Comparison of ENCODE assay signal across 9 cellular contexts in the genomic region with DNA sequence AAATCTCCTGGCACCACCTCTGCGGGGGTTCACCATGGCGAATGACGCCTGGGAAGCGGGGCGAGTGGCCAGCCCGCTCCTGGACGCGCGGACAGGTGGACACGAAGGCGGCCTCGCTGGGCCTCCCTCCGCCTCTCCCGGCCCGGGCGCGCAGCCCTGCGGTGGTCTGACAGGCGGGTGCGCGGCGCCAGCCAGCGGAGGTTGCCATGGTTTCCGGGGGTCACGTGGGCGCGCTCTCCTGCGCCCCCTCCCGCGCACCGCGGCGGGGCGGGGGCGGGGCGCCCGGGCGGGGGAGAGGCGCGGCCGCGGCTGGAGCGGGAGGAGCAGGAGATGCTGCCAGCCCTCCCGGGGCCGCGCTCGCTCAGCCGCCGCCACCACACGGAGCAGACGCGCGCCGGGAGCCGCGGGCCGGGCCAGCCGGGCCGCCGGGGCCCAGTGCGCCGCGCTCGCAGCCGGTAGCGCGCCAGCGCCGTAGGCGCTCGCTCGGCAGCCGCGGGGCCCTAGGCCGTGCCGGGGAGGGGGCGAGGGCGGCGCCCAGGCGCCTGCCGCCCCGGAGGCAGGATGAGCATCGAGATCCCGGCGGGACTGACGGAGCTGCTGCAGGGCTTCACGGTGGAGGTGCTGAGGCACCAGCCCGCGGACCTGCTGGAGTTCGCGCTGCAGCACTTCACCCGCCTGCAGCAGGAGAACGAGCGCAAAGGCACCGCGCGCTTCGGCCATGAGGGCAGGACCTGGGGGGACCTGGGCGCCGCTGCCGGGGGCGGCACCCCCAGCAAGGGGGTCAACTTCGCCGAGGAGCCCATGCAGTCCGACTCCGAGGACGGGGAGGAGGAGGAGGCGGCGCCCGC. TPM values are rescaled to one million over a fixed set of nuclear protein-coding genes. Genes with fewer than 3 reads are reported as not detected.
DNase-seq lines count a peak whose midpoint lies in the region; ATAC-seq and TF ChIP-seq lines count a peak whose summit lies in the region.
"Had no signal": no experiment of that assay in that cellular context is flagged by ENCODE, and none has a peak within 500 bp of the region (broad histone marks: within the 10 kb centered on the region; RNA-seq: fewer than 3 reads in every experiment).

A gene (plus strand): TSS at position 359 of the 848 bp plus-strand sequence. CDS start 203 bp downstream, at position 562.

- peak within 1 kb of the TSS; percentile 48 to 77 (median 64) for H3K4me3 ChIP-seq in Peyer's patch

- H3K4me1 Mint-ChIP-seq in activated T-helper 1 cell treated with anti-CD3 and anti-CD28 coated beads, Interleukin-12 subunit alpha, Interleukin-12 subunit beta, Interleukin-2, Interleukin-4 antibody, amounts not matched to agents 30 ng/mL and 10 ng/mL and 1 ng/mL, durations not matched to agents 14 hours and 24 hours and 36 hours (ENCODE audit: low read depth) = peaks cover 13% of the 10 kb centered on the region
- peaks cover 11 to 17% (median 12%) of the 10 kb centered on the region in 3 donors for H3K4me1 Mint-ChIP-seq in naive B cell
- peaks cover 19% of the 10 kb centered on the region for H3K4me1 Mint-ChIP-seq in stimulated activated effector memory CD8-positive, alpha-beta T cell treated with anti-CD3 and anti-CD28 coated beads, Interleukin-12 subunit alpha, Interleukin-12 subunit beta, amount 100 ng/mL, for 72 hours

- intact Hi-C loops in activated T-helper 1 cell treated with anti-CD3 and anti-CD28 coated beads, Interleukin-12 subunit alpha, Interleukin-12 subunit beta, Interleukin-2, Interleukin-4 antibody, amounts not matched to agents 30 ng/mL and 10 ng/mL and 1 ng/mL, durations not matched to agents 14 hours and 24 hours and 36 hours (cut with micrococcal nuclease) = loop anchor here (5.0 kb wide), 3 partner anchors 123 to 252 kb away; a partner anchor contains a TSS

- ATAC-seq in GM21390 (IDR thresholded peaks at IDR 0.05; ENCODE audit: unreplicated experiment) = peak; percentile 84
- ATAC-seq in naive B cell (ENCODE audit: low read depth in 2 of 2) = peak; percentile 89
- peak; percentile 88 for ATAC-seq in stimulated activated effector memory CD8-positive, alpha-beta T cell treated with anti-CD3 and anti-CD28 coated beads, Interleukin-12 subunit alpha, Interleukin-12 subunit beta, amount 100 ng/mL, for 72 hours

- no peaks in the 10 kb centered on the region for H3K36me3 ChIP-seq in Peyer's patch

- H3K27ac Mint-ChIP-seq in activated T-helper 1 cell treated with anti-CD3 and anti-CD28 coated beads, Interleukin-12 subunit alpha, Interleukin-12 subunit beta, Interleukin-2, Interleukin-4 antibody, amounts not matched to agents 30 ng/mL and 10 ng/mL and 1 ng/mL, durations not matched to agents 14 hours and 24 hours and 36 hours = peak within 1 kb of the TSS; percentile 53
- H3K27ac Mint-ChIP-seq in naive B cell = peak within 1 kb of the TSS; percentile 26 to 89 (median 78)
- peak within 1 kb of the TSS; percentile 22 for H3K27ac Mint-ChIP-seq in stimulated activated effector memory CD8-positive, alpha-beta T cell treated with anti-CD3 and anti-CD28 coated beads, Interleukin-12 subunit alpha, Interleukin-12 subunit beta, amount 100 ng/mL, for 72 hours

- peak within 1 kb of the TSS; percentile 88 for H3K4me3 Mint-ChIP-seq in activated T-helper 1 cell treated with anti-CD3 and anti-CD28 coated beads, Interleukin-12 subunit alpha, Interleukin-12 subunit beta, Interleukin-2, Interleukin-4 antibody, amounts not matched to agents 30 ng/mL and 10 ng/mL and 1 ng/mL, durations not matched to agents 14 hours and 24 hours and 36 hours
- peak within 1 kb of the TSS; percentile 80 to 98 (median 92) for H3K4me3 Mint-ChIP-seq in naive B cell
- H3K4me3 Mint-ChIP-seq in stimulated activated effector memory CD8-positive, alpha-beta T cell treated with anti-CD3 and anti-CD28 coated beads, Interleukin-12 subunit alpha, Interleukin-12 subunit beta, amount 100 ng/mL, for 72 hours = peak within 1 kb of the TSS; percentile 80

- DNase-seq in COLO668 (lab: John Stamatoyannopoulos, UW; ENCODE audit: unreplicated experiment) (peak; percentile 68), HuH-7.5 (ENCODE audit: low spot score) (peak; percentile 86), Peyer's patch (peak; percentile 69 to 83 (median 72)), fibroblast of gingiva (ENCODE audit: low read depth) (peak; percentile 67), naive B cell (peak; percentile 71)
- peak; percentile 67 for DNase-seq in activated T-helper 1 cell treated with anti-CD3 and anti-CD28 coated beads, Interleukin-12 subunit alpha, Interleukin-12 subunit beta, Interleukin-2, Interleukin-4 antibody, amounts not matched to agents 30 ng/mL and 10 ng/mL and 1 ng/mL, durations not matched to agents 14 hours and 24 hours and 36 hours (ENCODE audit: low spot score)
- peak; percentile 40 to 82 for DNase-seq in stimulated activated effector memory CD8-positive, alpha-beta T cell treated with anti-CD3 and anti-CD28 coated beads, Interleukin-12 subunit alpha, Interleukin-12 subunit beta, amount 100 ng/mL, for 72 hours (ENCODE audit: low spot score in 2 of 2)

- peaks cover 0 to 20% (median 2%) of the 10 kb centered on the region in 4 donors for H3K4me1 ChIP-seq in Peyer's patch

- TF ChIP-seq CTCF in Peyer's patch (IDR thresholded peaks at IDR 0.05) = no peak

- TF ChIP-seq POLR2A in Peyer's patch (IDR thresholded peaks at IDR 0.05) = peak in 1 of 2 donors; percentile 15

- H3K27ac ChIP-seq in Peyer's patch = peak within 1 kb of the TSS; percentile 52 to 84 (median 68)
- H3K27ac ChIP-seq: epithelial cell of prostate had no signal

- H3K9me3 ChIP-seq in Peyer's patch = no peaks in the 10 kb centered on the region

- peaks cover 43% of the 10 kb centered on the region for H3K27me3 Mint-ChIP-seq in activated T-helper 1 cell treated with anti-CD3 and anti-CD28 coated beads, Interleukin-12 subunit alpha, Interleukin-12 subunit beta, Interleukin-2, Interleukin-4 antibody, amounts not matched to agents 30 ng/mL and 10 ng/mL and 1 ng/mL, durations not matched to agents 14 hours and 24 hours and 36 hours (ENCODE audit: insufficient read depth)
- H3K27me3 Mint-ChIP-seq in naive B cell = peaks cover 26 to 39% (median 36%) of the 10 kb centered on the region in 3 donors

- no peaks in the 10 kb centered on the region for H3K36me3 Mint-ChIP-seq in activated T-helper 1 cell treated with anti-CD3 and anti-CD28 coated beads, Interleukin-12 subunit alpha, Interleukin-12 subunit beta, Interleukin-2, Interleukin-4 antibody, amounts not matched to agents 30 ng/mL and 10 ng/mL and 1 ng/mL, durations not matched to agents 14 hours and 24 hours and 36 hours (ENCODE audit: low read depth)
- H3K36me3 Mint-ChIP-seq in naive B cell = peaks cover 0 to 4% of the 10 kb centered on the region in 2 donors
- no peaks in the 10 kb centered on the region for H3K36me3 Mint-ChIP-seq in stimulated activated effector memory CD8-positive, alpha-beta T cell treated with anti-CD3 and anti-CD28 coated beads, Interleukin-12 subunit alpha, Interleukin-12 subunit beta, amount 100 ng/mL, for 72 hours

- no peaks in the 10 kb centered on the region for H3K27me3 ChIP-seq in Peyer's patch

- H3K9me3 Mint-ChIP-seq in activated T-helper 1 cell treated with anti-CD3 and anti-CD28 coated beads, Interleukin-12 subunit alpha, Interleukin-12 subunit beta, Interleukin-2, Interleukin-4 antibody, amounts not matched to agents 30 ng/mL and 10 ng/mL and 1 ng/mL, durations not matched to agents 14 hours and 24 hours and 36 hours = no peaks in the 10 kb centered on the region
- H3K9me3 Mint-ChIP-seq in naive B cell = peaks cover 0 to 1% (median 0%) of the 10 kb centered on the region in 7 donors
- no peaks in the 10 kb centered on the region for H3K9me3 Mint-ChIP-seq in stimulated activated effector memory CD8-positive, alpha-beta T cell treated with anti-CD3 and anti-CD28 coated beads, Interleukin-12 subunit alpha, Interleukin-12 subunit beta, amount 100 ng/mL, for 72 hours

RNA-seq across cellular contexts. Expression of the gene that starts here (rescaled TPM):
- total RNA-seq in Peyer's patch = 10 to 100 TPM in 1 of 4 donors, 1 to 10 TPM in 3; 3.0 to 28.1 (median 5.7) TPM
- 0.42 and 1.0 TPM in 2 replicates for total RNA-seq in activated T-helper 1 cell treated with anti-CD3 and anti-CD28 coated beads, Interleukin-12 subunit alpha, Interleukin-12 subunit beta, Interleukin-2, Interleukin-4 antibody, amounts not matched to agents 30 ng/mL and 10 ng/mL and 1 ng/mL, durations not matched to agents 14 hours and 24 hours and 36 hours
- polyA plus RNA-seq in naive B cell (ENCODE audit: low read depth in 6 of 6) = 1 to 10 TPM in 5 of 6 donors, not detected in 1; 1.1 to 4.9 (median 2.7) TPM

Comparison
In these comparisons a context has a peak if more than half of its experiments do, and no peak if none do; other contexts are left out.
1. Peak in every context shown above with its lines: DNase-seq, ATAC-seq, H3K4me3 ChIP-seq and H3K27ac ChIP-seq.
2. H3K27ac Mint-ChIP-seq: peak in every context shown above with its lines; median percentile 78 in naive B cell; 53 in activated T-helper 1 cell treated with anti-CD3 and anti-CD28 coated beads, Interleukin-12 subunit alpha, Interleukin-12 subunit beta, Interleukin-2, Interleukin-4 antibody, amounts not matched to agents 30 ng/mL and 10 ng/mL and 1 ng/mL, durations not matched to agents 14 hours and 24 hours and 36 hours; 22 in stimulated activated effector memory CD8-positive, alpha-beta T cell treated with anti-CD3 and anti-CD28 coated beads, Interleukin-12 subunit alpha, Interleukin-12 subunit beta, amount 100 ng/mL, for 72 hours.